Comparison of ENCODE assay signal across 8 cellular contexts in genomic region chr15:51077565-51078153, GRCh38. TPM values are rescaled to one million over a fixed set of nuclear protein-coding genes. Genes with fewer than 3 reads are reported as not detected.
DNase-seq lines count a peak whose midpoint lies in the region; ATAC-seq, FAIRE-seq and TF ChIP-seq lines count a peak whose summit lies in the region.

No MANE protein-coding gene starts in this region.

- TF ChIP-seq CTCF in CD4-positive, alpha-beta T cell (IDR thresholded peaks at IDR 0.05) = no peak
- TF ChIP-seq CTCF in H1 (IDR thresholded peaks at IDR 0.05; ENCODE audit: control extremely low read depth in 1 of 3, insufficient read depth in 1 of 3, low read depth in 1 of 3, low read length in 3 of 3) = no peak
- TF ChIP-seq CTCF in stomach (IDR thresholded peaks at IDR 0.05) = no peak

- no peaks in the 10 kb centered on the region for H3K79me2 ChIP-seq in H1 (ENCODE audit: control insufficient read depth in 1 of 2, insufficient read depth in 2 of 2, low read length in 2 of 2)

- H2BK20ac ChIP-seq in H1 (ENCODE audit: low read length) = no peak overlapping the region

- WGBS in H1 (ENCODE audit: extremely low coverage in 1 of 2, insufficient coverage in 1 of 2, insufficient read length in 1 of 2, insufficient replicate concordance in 2 of 2, low coverage in 1 of 2, low lambda C conversion rate in 2 of 2, missing lambda C conversion rate in 1 of 2), 2 experiments = 43% methylated on average over 19 of the region's 19 CpGs; no CpG with 5 or more reads in 1 of the 2 experiments
- 42 to 45% (median 44%) methylated on average over 19 of the region's 19 CpGs for WGBS in stomach, 5 donors

- H3K9me3 Mint-ChIP-seq in CD4-positive, alpha-beta T cell = no peaks in the 10 kb centered on the region
- H3K9me3 Mint-ChIP-seq in natural killer cell treated with Interleukin-12 subunit alpha and Interleukin-12 subunit beta and Interleukin-15 and Interleukin-18, amount 100 ng/mL, for 72 hours = no peaks in the 10 kb centered on the region

- no peak overlapping the region for H3K23ac ChIP-seq in H1 (ENCODE audit: insufficient read length)

- no peak overlapping the region for H2BK15ac ChIP-seq in H1 (ENCODE audit: low read length)

- TF ChIP-seq POLR2A in H1 (IDR thresholded peaks at IDR 0.05; ENCODE audit: control extremely low read depth in 1 of 2, low read depth in 2 of 2, low read length in 2 of 2) (peak; percentile 46 to 69), stomach (IDR thresholded peaks at IDR 0.05) (no peak)

- H2BK12ac ChIP-seq in H1 (ENCODE audit: low read depth, low read length) = no peak overlapping the region

- POLR2A ChIA-PET in CD4-positive, alpha-beta T cell (lab: Charles Lee) = interaction anchor here (0.9 kb wide), 1 partner anchor 170 kb away, joined by 3 read pairs; no protein-coding TSS in a partner anchor
- POLR2A ChIA-PET in H1 (lab: Charles Lee; ENCODE audit: partially characterized antibody) = interaction anchor here (0.7 to 2.3 kb wide), 11 partner anchors 9 to 1708 kb away, joined by 3 to 10 read pairs (median 5); no protein-coding TSS in a partner anchor

- no peak overlapping the region for H3K56ac ChIP-seq in H1 (replicated peaks; ENCODE audit: insufficient read length, low read depth, low read length)

- H3K4me3 ChIP-seq in H1 (ENCODE audit: extremely low read depth in 1 of 4, insufficient read depth in 2 of 4, low read depth in 3 of 4, low read length in 4 of 4) (peak overlapping the region in 3 of 4 experiments; percentile 6 to 49 (median 17); a peak in 5 of 8 replicates), stomach (peak overlapping the region; percentile 28 to 41 (median 35))

- H3K36me3 ChIP-seq in H1 (ENCODE audit: control insufficient read depth in 2 of 4, insufficient read depth in 4 of 4, low read length in 3 of 4) (no peaks in the 10 kb centered on the region), stomach (no peaks in the 10 kb centered on the region)

- H4K8ac ChIP-seq in H1 (ENCODE audit: extremely low read depth, insufficient read depth, low read length) = 0 out of 2 replicates have a peak overlapping the region, but pooled peaks have one; percentile 76

- peak overlapping the region; percentile 57 for H3K4me3 Mint-ChIP-seq in CD4-positive, alpha-beta T cell
- peak overlapping the region; percentile 82 for H3K4me3 Mint-ChIP-seq in natural killer cell treated with Interleukin-12 subunit alpha and Interleukin-12 subunit beta and Interleukin-15 and Interleukin-18, amount 100 ng/mL, for 72 hours

- peak overlapping the region; percentile 4; the same call in 1 of the 2 replicates for H2AFZ ChIP-seq in H1 (ENCODE audit: low read length)

- H3K27ac ChIP-seq in CD4-positive, alpha-beta T cell (ENCODE audit: low read depth, low read length) = no peak overlapping the region
- H3K27ac ChIP-seq in H1 (ENCODE audit: low read depth, low read length) = peak overlapping the region; percentile 13; the same call in 1 of the 2 replicates
- peak overlapping the region; percentile 28 to 83 (median 65) for H3K27ac ChIP-seq in stomach

- no peak overlapping the region for H2AK5ac ChIP-seq in H1 (ENCODE audit: low read depth, low read length)

- H3K79me1 ChIP-seq in H1 (ENCODE audit: low read depth, low read length) = no peaks in the 10 kb centered on the region; the same call in 1 of the 2 replicates

- H3K27ac Mint-ChIP-seq in CD4-positive, alpha-beta T cell = peak overlapping the region; percentile 30
- H3K27ac Mint-ChIP-seq in natural killer cell treated with Interleukin-12 subunit alpha and Interleukin-12 subunit beta and Interleukin-15 and Interleukin-18, amount 100 ng/mL, for 72 hours = peak overlapping the region; percentile 37 to 53

- peak; percentile 77 for ATAC-seq in CD4-positive, alpha-beta T cell (ENCODE audit: poor library complexity)
- ATAC-seq in HG02885 (IDR thresholded peaks at IDR 0.05; ENCODE audit: poor library complexity, unreplicated experiment) (peak; percentile 48), HG02840 (IDR thresholded peaks at IDR 0.05; ENCODE audit: low FRiP score, unreplicated experiment) (no peak)
- ATAC-seq in natural killer cell treated with Interleukin-12 subunit alpha and Interleukin-12 subunit beta and Interleukin-15 and Interleukin-18, amount 100 ng/mL, for 72 hours = peak; percentile 72 to 75

- FAIRE-seq in H1 (lab: Jason Lieb, UNC) = peak; percentile 57

- peaks cover 0 to 9% (median 5%) of the 10 kb centered on the region in 4 experiments; a peak in 4 of 7 replicates for H3K4me1 ChIP-seq in H1 (replicated peaks in 1 of 4; ENCODE audit: control insufficient read depth in 3 of 4, insufficient read depth in 4 of 4, low read length in 3 of 4)
- H3K4me1 ChIP-seq in stomach = peaks cover 6 to 25% (median 15%) of the 10 kb centered on the region in 4 donors

- no peaks in the 10 kb centered on the region for H3K27me3 ChIP-seq in CD4-positive, alpha-beta T cell (ENCODE audit: control insufficient read depth, insufficient read depth, low read length)
- no peaks in the 10 kb centered on the region for H3K27me3 ChIP-seq in H1 (replicated peaks in 1 of 4; ENCODE audit: control insufficient read depth in 3 of 4, extremely low read depth in 1 of 4, insufficient read depth in 3 of 4, low read length in 3 of 4)
- no peaks in the 10 kb centered on the region for H3K27me3 ChIP-seq in stomach

- H3K9me3 ChIP-seq in CD4-positive, alpha-beta T cell (ENCODE audit: control insufficient read depth, low read length) = no peaks in the 10 kb centered on the region
- no peaks in the 10 kb centered on the region for H3K9me3 ChIP-seq in H1 (ENCODE audit: insufficient read depth in 2 of 2, low read depth in 1 of 2, low read length in 1 of 2)
- no peaks in the 10 kb centered on the region for H3K9me3 ChIP-seq in stomach

- H3K4me1 Mint-ChIP-seq in CD4-positive, alpha-beta T cell (ENCODE audit: low read depth) = peaks cover 5% of the 10 kb centered on the region
- H3K4me1 Mint-ChIP-seq in natural killer cell treated with Interleukin-12 subunit alpha and Interleukin-12 subunit beta and Interleukin-15 and Interleukin-18, amount 100 ng/mL, for 72 hours (ENCODE audit: low read depth in 2 of 2) = peaks cover 28 to 29% of the 10 kb centered on the region in 2 donors

- no peak for TF ChIP-seq RAD21 in H1 (IDR thresholded peaks at IDR 0.05 in 1 of 2, conservative IDR thresholded peaks at IDR 0.05 in 1 of 2; ENCODE audit: low read depth in 2 of 2, low read length in 2 of 2)

- H3K9ac ChIP-seq in H1 (replicated peaks in 1 of 4; ENCODE audit: extremely low read depth in 1 of 4, low read depth in 3 of 4, low read length in 3 of 4) = peak overlapping the region in 3 of 4 experiments; percentile 17 to 57 (median 25); a peak in 5 of 7 replicates

- CTCF ChIA-PET in CD4-positive, alpha-beta T cell (lab: Charles Lee) = no interaction called here
- CTCF ChIA-PET in H1 (lab: Charles Lee; ENCODE audit: partially characterized antibody) = interaction anchor here (0.6 to 1.0 kb wide), 3 partner anchors 12 to 312 kb away, joined by 3 to 4 read pairs (median 4); no protein-coding TSS in a partner anchor

- H3K36me3 Mint-ChIP-seq in CD4-positive, alpha-beta T cell (ENCODE audit: low read depth) = no peaks in the 10 kb centered on the region
- peaks cover 4% of the 10 kb centered on the region for H3K36me3 Mint-ChIP-seq in natural killer cell treated with Interleukin-12 subunit alpha and Interleukin-12 subunit beta and Interleukin-15 and Interleukin-18, amount 100 ng/mL, for 72 hours

- peaks cover 9% of the 10 kb centered on the region for H3K27me3 Mint-ChIP-seq in CD4-positive, alpha-beta T cell
- H3K27me3 Mint-ChIP-seq in natural killer cell treated with Interleukin-12 subunit alpha and Interleukin-12 subunit beta and Interleukin-15 and Interleukin-18, amount 100 ng/mL, for 72 hours = peaks cover 24 to 30% of the 10 kb centered on the region in 2 donors

- no peak overlapping the region for H3K18ac ChIP-seq in H1 (ENCODE audit: extremely low read depth, low read length)

- no peak overlapping the region for H3K4ac ChIP-seq in H1 (replicated peaks; ENCODE audit: insufficient read length, low read depth, low read length)

- peak in 6 of 10 experiments; percentile 3 to 53 (median 26) for DNase-seq in CD4-positive, alpha-beta T cell
- DNase-seq in activated CD4-positive, CD25-positive, alpha-beta regulatory T cell treated with anti-CD3 and anti-CD28 coated beads, Interleukin-2, amount 50 U/mL, for 16 hours (ENCODE audit: low read depth, low spot score) = peak; percentile 10
- DNase-seq in H1 (ENCODE audit: low read depth in 1 of 2, low spot score in 2 of 2) = peak; percentile 66 to 89
- DNase-seq in natural killer cell treated with Interleukin-12 subunit alpha and Interleukin-12 subunit beta and Interleukin-15 and Interleukin-18, amount 100 ng/mL, for 72 hours (ENCODE audit: low spot score) = peak; percentile 75
- DNase-seq in stomach = peak; percentile 59
- no peak for DNase-seq in NCI-H2196 (lab: John Stamatoyannopoulos, UW; ENCODE audit: unreplicated experiment)

- H2BK5ac ChIP-seq in H1 (ENCODE audit: low read depth, low read length) = peak overlapping the region; percentile 36

- H3K23me2 ChIP-seq in H1 (ENCODE audit: low read depth, low read length) = no peaks in the 10 kb centered on the region; the same call in 1 of the 2 replicates

- intact Hi-C loops in CD4-positive, alpha-beta T cell (cut with DNase I, micrococcal nuclease) = no loop called here
- intact Hi-C loops in stomach (cut with DNase I; ENCODE audit: low total_unique reads) = no loop called here

- TF ChIP-seq EP300 in H1 (IDR thresholded peaks at IDR 0.05; ENCODE audit: borderline replicate concordance in 1 of 2, low read depth in 2 of 2, low read length in 2 of 2) (no peak), stomach (IDR thresholded peaks at IDR 0.05) (no peak)

- H2BK120ac ChIP-seq in H1 (replicated peaks; ENCODE audit: low read depth, low read length) = no peak overlapping the region

- peak overlapping the region; percentile 48 to 51 for H3K4me2 ChIP-seq in H1 (ENCODE audit: insufficient read depth in 1 of 2, low read depth in 2 of 2, low read length in 2 of 2)

- no peak overlapping the region for H4K91ac ChIP-seq in H1 (replicated peaks; ENCODE audit: insufficient read length, low read length)

- no peak overlapping the region for H4K5ac ChIP-seq in H1 (ENCODE audit: insufficient read length, low read depth, low read length)

- H3K14ac ChIP-seq in H1 (ENCODE audit: insufficient read length) = no peak overlapping the region

- no peaks in the 10 kb centered on the region for H4K20me1 ChIP-seq in H1 (replicated peaks in 1 of 2; ENCODE audit: control insufficient read depth in 1 of 2, insufficient read depth in 2 of 2, low read length in 2 of 2)

RNA-seq across cellular contexts. Expression of gene TNFAIP8L3, which starts 17.0 kb away (rescaled TPM):
- not detected for total RNA-seq in CD4-positive, alpha-beta T cell
- 0.27 and 0.67 TPM in 2 replicates for total RNA-seq in H1 (2021; fragmentation: NEBNext Ultra II Directional; extraction: Animal tissue kit (Norgen Biotek cat#: 25700))
- polyA plus RNA-seq in H1 (2011; rRNA removed) = 0.16 and 0.23 TPM in 2 replicates
- polyA plus RNA-seq in H1 (2011; cell fraction: cytosol; rRNA removed) = 0.21 TPM
- 0.16 TPM for polyA plus RNA-seq in H1 (2011; cell fraction: nucleus; rRNA removed)
- polyA plus RNA-seq in H1 (2012, experiment 1 of 2) = 0.34 to 0.62 TPM (median 0.47 TPM) in 4 replicates
- 0.62 TPM for polyA plus RNA-seq in H1 (2012, experiment 2 of 2)
- polyA plus RNA-seq in H1 (2013, experiment 1 of 2) = 0.18 TPM
- 0.22 TPM for polyA plus RNA-seq in H1 (2013, experiment 2 of 2)
- polyA minus RNA-seq in H1 (2011; rRNA and poly(A)+ RNA removed) = 0.19 and 0.68 TPM in 2 replicates
- not detected for polyA minus RNA-seq in H1 (2011; cell fraction: cytosol; rRNA and poly(A)+ RNA removed)
- polyA minus RNA-seq in H1 (2011; cell fraction: nucleus; rRNA and poly(A)+ RNA removed) = not detected
- total RNA-seq in natural killer cell treated with Interleukin-12 subunit alpha and Interleukin-12 subunit beta and Interleukin-15 and Interleukin-18, amount 100 ng/mL, for 72 hours = not detected
- total RNA-seq in stomach = 1 to 10 TPM in 3 of 5 donors, under 1 TPM in 1, not detected in 1; 0.58 to 5.9 (median 4.5) TPM
- polyA plus RNA-seq in stomach = 10 to 100 TPM in 1 of 3 donors, 1 to 10 TPM in 2; 9.0 to 12.5 (median 9.3) TPM

Comparison
In these comparisons a context has a peak if more than half of its experiments do, and no peak if none do; other contexts are left out.
1. POLR2A ChIP-seq: peak in H1 (2 of 2); none in stomach (0 of 4).